Comparison of ENCODE assay signal across 12 cellular contexts in genomic region chr2:153872311-153873061, GRCh38. TPM values are rescaled to one million over a fixed set of nuclear protein-coding genes. Genes with fewer than 3 reads are reported as not detected.
DNase-seq lines count a peak whose midpoint lies in the region; ATAC-seq and TF ChIP-seq lines count a peak whose summit lies in the region.
"Had no signal": no experiment of that assay in that cellular context is flagged by ENCODE, and none has a peak within 500 bp of the region (broad histone marks: within the 10 kb centered on the region; RNA-seq: fewer than 3 reads in every experiment).

No MANE protein-coding gene starts in this region.

- DNase-seq in activated T-cell treated with anti-CD3 and anti-CD28 coated beads, Interleukin-2, amount 50 U/mL, for 24 hours: no peak
- DNase-seq in activated T-cell treated with anti-CD3 and anti-CD28 coated beads, Interleukin-2, amount 50 U/mL, for 1 hour: no peak
- DNase-seq in astrocyte of the hippocampus (ENCODE audit: low read depth, low spot score) (peak; percentile 22), lung (ENCODE audit: low spot score) (no peak), type B pancreatic cell (ENCODE audit: extremely low spot score, unreplicated experiment) (peak; percentile 69), NCI-H1930 (lab: John Stamatoyannopoulos, UW) (no peak), tibial nerve (ENCODE audit: low spot score in 2 of 2) (no peak)
- DNase-seq in NK-92 treated with Interleukin-12 subunit alpha and Interleukin-12 subunit beta, amount 100 ng/mL, for 24 hours (lab: John Stamatoyannopoulos, UW): no peak
- DNase-seq: activated CD4-positive, alpha-beta T cell treated with anti-CD3 and anti-CD28 coated beads for 4 hours; transverse colon had no signal

- peaks cover 3% of the 10 kb centered on the region for H3K4me1 Mint-ChIP-seq in activated T-cell treated with anti-CD3 and anti-CD28 coated beads, Interleukin-2, amount 50 U/mL, for 24 hours (ENCODE audit: low read depth)
- H3K4me1 Mint-ChIP-seq in type B pancreatic cell (ENCODE audit: unreplicated experiment): peaks cover 16% of the 10 kb centered on the region

- TF ChIP-seq EP300 in tibial nerve (IDR thresholded peaks at IDR 0.05): no peak

- H3K9me3 ChIP-seq in lung (ENCODE audit: control insufficient read depth in 2 of 2, insufficient read depth in 1 of 2, low read length in 1 of 2) (peaks cover 0 to 3% of the 10 kb centered on the region in 2 donors), tibial nerve (no peaks in the 10 kb centered on the region)
- H3K9me3 ChIP-seq: transverse colon had no signal

- ATAC-seq in lung (ENCODE audit: insufficient read depth, low FRiP score): no peak
- ATAC-seq: Panc1 had no signal

- H3K36me3 ChIP-seq in lung (ENCODE audit: control insufficient read depth in 2 of 2, insufficient read depth in 2 of 2, low read length in 2 of 2) (no peaks in the 10 kb centered on the region), tibial nerve (no peaks in the 10 kb centered on the region)
- H3K36me3 ChIP-seq: BLaER1, transverse colon had no signal

- no peak for TF ChIP-seq POLR2A in tibial nerve (IDR thresholded peaks at IDR 0.05)

- H3K4me1 ChIP-seq in lung (ENCODE audit: control insufficient read depth in 2 of 2, insufficient read depth in 2 of 2, low read length in 2 of 2): peaks cover 0 to 2% of the 10 kb centered on the region in 2 donors
- peaks cover 0 to 23% (median 2%) of the 10 kb centered on the region in 4 donors for H3K4me1 ChIP-seq in tibial nerve
- H3K4me1 ChIP-seq: BLaER1 had no signal

- H3K27ac Mint-ChIP-seq in activated T-cell treated with anti-CD3 and anti-CD28 coated beads, Interleukin-2, amount 50 U/mL, for 24 hours: no peak overlapping the region
- H3K27ac Mint-ChIP-seq in type B pancreatic cell: peak overlapping the region; percentile 68

- peaks cover 2% of the 10 kb centered on the region for H3K36me3 Mint-ChIP-seq in activated T-cell treated with anti-CD3 and anti-CD28 coated beads, Interleukin-2, amount 50 U/mL, for 24 hours (ENCODE audit: low read depth)
- no peaks in the 10 kb centered on the region for H3K36me3 Mint-ChIP-seq in type B pancreatic cell

- H3K4me3 ChIP-seq in lung: peak overlapping the region; percentile 32
- peak overlapping the region in 2 of 4 donors; percentile 26 to 46 for H3K4me3 ChIP-seq in tibial nerve
- H3K4me3 ChIP-seq: BLaER1 had no signal

- H3K27ac ChIP-seq in lung (ENCODE audit: low read depth in 1 of 2, low read length in 1 of 2) (no peak overlapping the region), tibial nerve (no peak overlapping the region)
- H3K27ac ChIP-seq: BLaER1, transverse colon had no signal

- peak overlapping the region; percentile 27 for H3K4me3 Mint-ChIP-seq in activated T-cell treated with anti-CD3 and anti-CD28 coated beads, Interleukin-2, amount 50 U/mL, for 24 hours
- H3K4me3 Mint-ChIP-seq in type B pancreatic cell: peak overlapping the region; percentile 96

- TF ChIP-seq CTCF in lung (IDR thresholded peaks at IDR 0.05; ENCODE audit: control extremely low read depth, extremely low read depth) (no peak), type B pancreatic cell (conservative IDR thresholded peaks at IDR 0.05) (no peak), tibial nerve (IDR thresholded peaks at IDR 0.05) (no peak)

- H3K27me3 ChIP-seq in lung (ENCODE audit: control insufficient read depth, insufficient read depth): peaks cover 3% of the 10 kb centered on the region
- peaks cover 0 to 26% of the 10 kb centered on the region in 2 donors for H3K27me3 ChIP-seq in tibial nerve
- H3K27me3 ChIP-seq: BLaER1 had no signal

- peaks cover 33% of the 10 kb centered on the region for H3K27me3 Mint-ChIP-seq in activated T-cell treated with anti-CD3 and anti-CD28 coated beads, Interleukin-2, amount 50 U/mL, for 24 hours
- peaks cover 61% of the 10 kb centered on the region for H3K27me3 Mint-ChIP-seq in type B pancreatic cell

- WGBS in lung, 2 donors: 1 to 2% methylated on average over 37 to 56 of the region's 56 CpGs
- 2% methylated on average over 36 to 45 of the region's 56 CpGs for WGBS in tibial nerve, 2 donors

- H3K9me3 Mint-ChIP-seq in activated T-cell treated with anti-CD3 and anti-CD28 coated beads, Interleukin-2, amount 50 U/mL, for 24 hours: peaks cover 3% of the 10 kb centered on the region
- H3K9me3 Mint-ChIP-seq in type B pancreatic cell: no peaks in the 10 kb centered on the region

RNA-seq across cellular contexts. Expression of gene GALNT13, which starts 0.8 kb away (rescaled TPM):
- total RNA-seq in lung: 1 to 10 TPM; 1.4 to 3.1 TPM
- polyA plus RNA-seq in lung: 1 to 10 TPM in 1 of 2 donors, under 1 TPM in 1; 0.57 to 1.0 TPM
- total RNA-seq in type B pancreatic cell (ENCODE audit: low replicate concordance): 5.9 and 11.2 TPM in 2 replicates
- total RNA-seq in tibial nerve: 1 to 10 TPM in 2 of 4 donors, under 1 TPM in 1, not detected in 1; under 0.01 to 3.1 (median 1.3) TPM

Comparison
In these comparisons a context has a peak if more than half of its experiments do, and no peak if none do; other contexts are left out.
1. DNase-seq: peak in astrocyte of the hippocampus (single experiment) and type B pancreatic cell (single experiment); none in activated T-cell treated with anti-CD3 and anti-CD28 coated beads, Interleukin-2, amount 50 U/mL, for 24 hours (single experiment), activated T-cell treated with anti-CD3 and anti-CD28 coated beads, Interleukin-2, amount 50 U/mL, for 1 hour (single experiment), lung (single experiment), NCI-H1930 (0 of 2), NK-92 treated with Interleukin-12 subunit alpha and Interleukin-12 subunit beta, amount 100 ng/mL, for 24 hours (single experiment) and tibial nerve (0 of 2).